8 cellular contexts compared by ENCODE assay signal in the genomic region with DNA sequence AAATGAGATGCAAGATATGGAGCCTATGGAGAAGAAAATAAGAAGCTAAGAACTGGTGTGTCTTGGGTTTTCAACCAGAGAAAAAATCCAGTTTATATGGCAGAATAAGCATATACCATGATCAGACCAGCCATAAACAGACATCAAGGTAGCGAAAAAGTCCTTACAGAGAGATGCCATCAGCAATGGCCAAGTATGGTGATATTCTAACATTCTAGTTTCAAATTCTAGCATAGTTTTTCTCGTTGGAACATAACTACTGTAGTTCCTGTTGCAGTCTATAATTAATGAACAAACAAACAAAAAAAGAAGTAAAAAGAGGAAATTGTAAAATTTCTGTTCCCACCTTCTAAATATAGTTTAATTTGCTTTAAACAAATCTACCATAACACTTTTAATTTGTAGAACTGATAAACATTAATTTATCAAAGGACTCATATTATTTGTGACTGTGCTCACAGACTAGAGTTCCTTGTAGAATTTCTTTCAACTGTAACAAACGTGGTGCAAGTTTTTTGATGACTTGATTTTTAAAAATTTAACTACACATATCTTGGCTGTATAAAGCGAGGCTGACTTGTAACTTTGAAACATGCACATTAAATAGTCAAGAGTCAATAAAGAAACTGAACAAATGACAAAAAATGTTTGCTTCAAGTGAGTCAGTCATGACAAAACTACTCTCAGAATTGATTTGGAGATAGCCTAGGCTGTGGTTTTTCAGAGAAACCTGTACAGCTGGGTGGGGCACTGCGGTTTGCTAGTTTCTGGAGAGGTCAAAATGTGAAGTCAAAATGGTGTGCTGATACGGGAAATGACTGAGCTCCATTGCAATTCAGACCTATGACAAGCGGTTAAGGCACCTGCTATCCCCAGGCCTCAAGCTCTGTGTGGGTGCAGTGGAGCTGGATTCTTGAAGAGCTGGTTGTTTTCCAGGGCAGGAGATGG. TPM values are rescaled to one million over a fixed set of nuclear protein-coding genes. Genes with fewer than 3 reads are reported as not detected.
DNase-seq lines count a peak whose midpoint lies in the region; ATAC-seq, FAIRE-seq and TF ChIP-seq lines count a peak whose summit lies in the region.

No MANE protein-coding gene starts in this region.

- TF ChIP-seq CTCF in activated B cell treated with CpG ODN at 0.5 μM for 24 hours (IDR thresholded peaks at IDR 0.05) (no peak), colonic mucosa (IDR thresholded peaks at IDR 0.05) (no peak), neural progenitor cell (IDR thresholded peaks at IDR 0.05) (no peak), glutamatergic neuron (IDR thresholded peaks at IDR 0.05; ENCODE audit: partially characterized antibody, unreplicated experiment) (no peak)

- H3K4me1 ChIP-seq in colonic mucosa (peaks cover 8% of the 10 kb centered on the region), neural progenitor cell (no peaks in the 10 kb centered on the region)

- ATAC-seq in GM21390 (IDR thresholded peaks at IDR 0.05; ENCODE audit: unreplicated experiment): peak; percentile 76
- ATAC-seq in activated B cell treated with CpG ODN at 0.5 μM for 24 hours (ENCODE audit: low read depth): peak; percentile 78

- H3F3A ChIP-seq in neural progenitor cell (ENCODE audit: low read depth): no peaks in the 10 kb centered on the region

- H3K27me3 ChIP-seq in colonic mucosa: no peaks in the 10 kb centered on the region
- H3K27me3 ChIP-seq in neural progenitor cell: no peaks in the 10 kb centered on the region

- no peaks in the 10 kb centered on the region for H3K79me2 ChIP-seq in neural progenitor cell (ENCODE audit: low read depth)

- CTCF ChIA-PET in activated B cell treated with CpG ODN at 0.5 μM for 24 hours (lab: Charles Lee): interaction anchor here (1.0 to 10.7 kb wide), 11 partner anchors 8 to 50 kb away, joined by 3 to 164 read pairs (median 5); partner anchors contain the start of gene CD180

- H3K27ac ChIP-seq in colonic mucosa: peak overlapping the region; percentile 60
- H3K27ac ChIP-seq in neural progenitor cell: no peak overlapping the region

- H3K36me3 Mint-ChIP-seq in activated B cell treated with CpG ODN at 0.5 μM for 24 hours (ENCODE audit: low read depth) (no peaks in the 10 kb centered on the region), neural progenitor cell (no peaks in the 10 kb centered on the region), glutamatergic neuron (ENCODE audit: unreplicated experiment) (no peaks in the 10 kb centered on the region)

- H3K36me3 ChIP-seq in colonic mucosa (no peaks in the 10 kb centered on the region), neural progenitor cell (no peaks in the 10 kb centered on the region)

- POLR2A ChIA-PET in activated B cell treated with CpG ODN at 0.5 μM for 24 hours (lab: Charles Lee): interaction anchor here (0.6 to 16.1 kb wide), 11 partner anchors 9 to 1009 kb away, joined by 3 to 228 read pairs (median 6); partner anchors contain the start of genes CD180 and PIK3R1

- no peak overlapping the region for H2AFZ ChIP-seq in neural progenitor cell (replicated peaks)

- H3K4me1 Mint-ChIP-seq in activated B cell treated with CpG ODN at 0.5 μM for 24 hours: peaks cover 89% of the 10 kb centered on the region
- peaks cover 2% of the 10 kb centered on the region for H3K4me1 Mint-ChIP-seq in neural progenitor cell
- H3K4me1 Mint-ChIP-seq in glutamatergic neuron (ENCODE audit: low read depth, unreplicated experiment): peaks cover 19% of the 10 kb centered on the region

- no peaks in the 10 kb centered on the region for H4K20me1 ChIP-seq in neural progenitor cell (ENCODE audit: low read depth)

- H3K9me3 Mint-ChIP-seq in activated B cell treated with CpG ODN at 0.5 μM for 24 hours: no peaks in the 10 kb centered on the region
- no peaks in the 10 kb centered on the region for H3K9me3 Mint-ChIP-seq in neural progenitor cell
- H3K9me3 Mint-ChIP-seq in glutamatergic neuron (ENCODE audit: unreplicated experiment): peaks cover 5% of the 10 kb centered on the region

- FAIRE-seq in HTR-8/SVneo (lab: Jason Lieb, UNC): no peak

- peak; percentile 55 to 59 for DNase-seq in AML-193 (lab: John Stamatoyannopoulos, UW)
- peak; percentile 11 for DNase-seq in HTR-8/SVneo (ENCODE audit: insufficient read length, low spot score)
- peak; percentile 56 for DNase-seq in activated B cell treated with CpG ODN at 0.5 μM for 24 hours
- peak; percentile 78 for DNase-seq in colonic mucosa
- DNase-seq in stimulated activated CD4-positive, alpha-beta T cell treated with anti-CD3 and anti-CD28 coated beads, Interleukin-15, amount 100 ng/mL, for 24 hours: peak; percentile 90
- DNase-seq in neural progenitor cell (ENCODE audit: low spot score): no peak
- no peak for DNase-seq in glutamatergic neuron

- no peaks in the 10 kb centered on the region for H3K27me3 Mint-ChIP-seq in activated B cell treated with CpG ODN at 0.5 μM for 24 hours
- peaks cover 5% of the 10 kb centered on the region for H3K27me3 Mint-ChIP-seq in neural progenitor cell (ENCODE audit: insufficient read depth, low read depth)
- peaks cover 2% of the 10 kb centered on the region for H3K27me3 Mint-ChIP-seq in glutamatergic neuron (ENCODE audit: unreplicated experiment)

- H3K4me2 ChIP-seq in neural progenitor cell: no peak overlapping the region

- no peak overlapping the region for H3K9ac ChIP-seq in colonic mucosa (ENCODE audit: low read depth in 2 of 2, low read length in 2 of 2)
- no peak overlapping the region for H3K9ac ChIP-seq in neural progenitor cell

- intact Hi-C loops in activated B cell treated with CpG ODN at 0.5 μM for 24 hours (cut with micrococcal nuclease) (loop anchor here (1.0 to 10.0 kb wide), 9 partner anchors 10 to 1282 kb away; partner anchors contain the start of genes ERBIN and SREK1), colonic mucosa (cut with DNase I) (loop anchor here (5.0 to 10.0 kb wide), 3 partner anchors 39 to 394 kb away; no protein-coding TSS in a partner anchor)

- H3K9me3 ChIP-seq in colonic mucosa: no peaks in the 10 kb centered on the region
- no peaks in the 10 kb centered on the region for H3K9me3 ChIP-seq in neural progenitor cell (ENCODE audit: low read depth)

- H3K4me3 ChIP-seq in colonic mucosa (no peak overlapping the region), neural progenitor cell (no peak overlapping the region)

- peak overlapping the region; percentile 62 for H3K4me3 Mint-ChIP-seq in activated B cell treated with CpG ODN at 0.5 μM for 24 hours
- no peak overlapping the region for H3K4me3 Mint-ChIP-seq in neural progenitor cell
- H3K4me3 Mint-ChIP-seq in glutamatergic neuron (ENCODE audit: unreplicated experiment): no peak overlapping the region

- H3K27ac Mint-ChIP-seq in activated B cell treated with CpG ODN at 0.5 μM for 24 hours (peak overlapping the region; percentile 96), neural progenitor cell (no peak overlapping the region), glutamatergic neuron (ENCODE audit: unreplicated experiment) (no peak overlapping the region)

RNA-seq across cellular contexts. Expression of gene CD180, which starts 10.1 kb away (rescaled TPM):
- total RNA-seq in activated B cell treated with CpG ODN at 0.5 μM for 24 hours (32.6 and 35.7 TPM in 2 replicates), colonic mucosa (1 to 10 TPM in 1 of 2 donors, under 1 TPM in 1; 0.30 to 1.4 TPM), neural progenitor cell (ENCODE audit: low replicate concordance) (not detected in 2 replicates), glutamatergic neuron (ENCODE audit: unreplicated experiment) (not detected)

Comparison
In these comparisons a context has a peak if more than half of its experiments do, and no peak if none do; other contexts are left out.
1. DNase-seq: peak in AML-193 (2 of 2), HTR-8/SVneo (single experiment), activated B cell treated with CpG ODN at 0.5 μM for 24 hours (single experiment), colonic mucosa (single experiment) and stimulated activated CD4-positive, alpha-beta T cell treated with anti-CD3 and anti-CD28 coated beads, Interleukin-15, amount 100 ng/mL, for 24 hours (single experiment); none in neural progenitor cell (single experiment) and glutamatergic neuron (single experiment).
2. RNA of gene CD180, which starts 10.1 kb away (total RNA-seq): 32.6 to 35.7 TPM in activated B cell treated with CpG ODN at 0.5 μM for 24 hours; 0.30 to 1.4 TPM in colonic mucosa, not detected in neural progenitor cell and not detected in glutamatergic neuron (single experiment); every median in the first group is over 10 times any median in the second.